Comparison of ENCODE assay signal across 17 cellular contexts in genomic region chr19:21362291-21362690, GRCh38. TPM values are rescaled to one million over a fixed set of nuclear protein-coding genes. Genes with fewer than 3 reads are reported as not detected.
DNase-seq lines count a peak whose midpoint lies in the region; ATAC-seq, FAIRE-seq and TF ChIP-seq lines count a peak whose summit lies in the region.
"Had no signal": no experiment of that assay in that cellular context is flagged by ENCODE, and none has a peak within 500 bp of the region (broad histone marks: within the 10 kb centered on the region; RNA-seq: fewer than 3 reads in every experiment).

No MANE protein-coding gene starts in this region.

- no peaks in the 10 kb centered on the region for H3F3A ChIP-seq in PC-3 (ENCODE audit: low read length, unreplicated experiment)

- H3K27me3 ChIP-seq in HepG2 (ENCODE audit: control insufficient read depth in 1 of 2, insufficient read depth in 2 of 2, low read length in 2 of 2) = no peaks in the 10 kb centered on the region; a peak in 1 of 5 replicates
- no peaks in the 10 kb centered on the region for H3K27me3 ChIP-seq in right lobe of liver
- no peaks in the 10 kb centered on the region for H3K27me3 ChIP-seq in PC-3 (ENCODE audit: low read length)
- no peaks in the 10 kb centered on the region for H3K27me3 ChIP-seq in psoas muscle (ENCODE audit: insufficient read depth in 3 of 3, low read length in 2 of 3)

- DNase-seq in HepG2 (ENCODE audit: low spot score) (no peak), right lobe of liver (no peak), NCI-H2227 treated with DMSO at 0.1 percent for 48 hours (lab: John Stamatoyannopoulos, UW) (no peak), PC-3 (no peak), psoas muscle (no peak)
- DNase-seq: C1 segment of cervical spinal cord, COR-L47, DMS153, NCI-H1436, NCI-H2029 treated with DMSO at 0.1 percent for 48 hours, NCI-H2171 treated with DMSO at 0.1 percent for 48 hours, NCI-H82, Right ventricle myocardium superior had no signal

- H3K9me3 Mint-ChIP-seq in brain (peaks cover 25 to 77% (median 61%) of the 10 kb centered on the region in 5 experiments), nephron (peaks cover 43% of the 10 kb centered on the region)

- H4K20me1 ChIP-seq in HepG2 (ENCODE audit: insufficient read depth, low read length) = no peaks in the 10 kb centered on the region
- no peaks in the 10 kb centered on the region for H4K20me1 ChIP-seq in PC-3 (ENCODE audit: low read length)

- WGBS in HepG2 (ENCODE audit: low lambda C conversion rate) = 59% methylated on average over 3 of the region's 3 CpGs
- WGBS in right lobe of liver (ENCODE audit: insufficient coverage, low coverage, low lambda C conversion rate, missing lambda C conversion rate) = 73% methylated on average over 3 of the region's 3 CpGs
- WGBS in psoas muscle, 3 donors = 94 to 95% (median 95%) methylated on average over 3 of the region's 3 CpGs

- H3K4me2 ChIP-seq in HepG2 (ENCODE audit: low read depth, low read length) (no peak overlapping the region), PC-3 (ENCODE audit: low read length) (no peak overlapping the region)

- ATAC-seq in HepG2 (no peak), right lobe of liver (no peak), PC-3 (no peak), psoas muscle (no peak), GM19324 (IDR thresholded peaks at IDR 0.05; ENCODE audit: low FRiP score, unreplicated experiment) (no peak)

- H3K9me2 ChIP-seq in PC-3 (replicated peaks; ENCODE audit: low read length) = no peaks in the 10 kb centered on the region

- no peak for TF ChIP-seq EP300 in HepG2 (IDR thresholded peaks at IDR 0.05; ENCODE audit: low read depth in 2 of 2, low read length in 2 of 2)
- no peak for TF ChIP-seq EP300 in HepG2 (CRISPR knock-in tag; IDR thresholded peaks at IDR 0.05; ENCODE audit: borderline replicate concordance)

- no peak overlapping the region for H3K4me3 ChIP-seq in HepG2 (replicated peaks in 1 of 3; ENCODE audit: insufficient read depth in 1 of 3, low read depth in 2 of 3, low read length in 3 of 3)
- H3K4me3 ChIP-seq in right lobe of liver = no peak overlapping the region
- no peak overlapping the region for H3K4me3 ChIP-seq in PC-3 (ENCODE audit: low read length)
- H3K4me3 ChIP-seq in psoas muscle = no peak overlapping the region
- H3K4me3 ChIP-seq: SK-N-MC had no signal

- BruUV-seq in HepG2 (replicated peaks; lab: Mats Ljungman, UMichigan) (TSS peak; percentile 34), PC-3 (replicated peaks; lab: Mats Ljungman, UMichigan) (no TSS peak)

- TF ChIP-seq CTCF in HepG2 (CRISPR knock-in tag; IDR thresholded peaks at IDR 0.05) (no peak), right lobe of liver (IDR thresholded peaks at IDR 0.05) (no peak), brain (conservative IDR thresholded peaks at IDR 0.05) (no peak), nephron (IDR thresholded peaks at IDR 0.05; ENCODE audit: unreplicated experiment in 3 of 3) (no peak), PC-3 (conservative IDR thresholded peaks at IDR 0.05; ENCODE audit: low read depth, low read length) (no peak), psoas muscle (IDR thresholded peaks at IDR 0.05) (no peak)

- H3K36me3 Mint-ChIP-seq in brain (peaks cover 85% of the 10 kb centered on the region), nephron (ENCODE audit: low read depth) (peaks cover 88% of the 10 kb centered on the region)

- CTCF ChIA-PET in HepG2 (lab: Yijun Ruan, JAX; ENCODE audit: low intra/inter-chr PET ratio, low total read pairs) (no interaction called here), PC-3 (lab: Charles Lee) (no interaction called here)

- H3K4me3 Mint-ChIP-seq in brain (peak overlapping the region in 3 of 5 experiments; percentile 16 to 52 (median 40)), nephron (peak overlapping the region in 2 of 3 experiments; percentile 47 to 58)

- H3K27ac Mint-ChIP-seq in brain (no peak overlapping the region), nephron (no peak overlapping the region)

- H3K79me2 ChIP-seq in HepG2 (ENCODE audit: insufficient read depth, low read length) (peaks cover 2% of the 10 kb centered on the region), PC-3 (ENCODE audit: low read length) (peaks cover 13% of the 10 kb centered on the region; the same call in 1 of the 2 replicates)

- H3K9me3 ChIP-seq in HepG2 (ENCODE audit: low read length) (0 out of 2 replicates have a peak, but pooled peaks cover 3% of the 10 kb centered on the region), right lobe of liver (no peaks in the 10 kb centered on the region), PC-3 (ENCODE audit: low read length) (peaks cover 19% of the 10 kb centered on the region; the same call in 1 of the 2 replicates), psoas muscle (no peaks in the 10 kb centered on the region)

- no peaks in the 10 kb centered on the region for H3K4me1 ChIP-seq in HepG2 (ENCODE audit: insufficient read depth, low read length)
- H3K4me1 ChIP-seq in right lobe of liver = no peaks in the 10 kb centered on the region
- no peaks in the 10 kb centered on the region for H3K4me1 ChIP-seq in PC-3 (ENCODE audit: insufficient read depth, low read length)
- H3K4me1 ChIP-seq in psoas muscle = no peaks in the 10 kb centered on the region

- POLR2A ChIA-PET in HepG2 (lab: Yijun Ruan, JAX) (no interaction called here), PC-3 (lab: Charles Lee; ENCODE audit: unreplicated experiment) (no interaction called here)

- H3K9ac ChIP-seq in HepG2 (ENCODE audit: insufficient read depth, low read depth, low read length) = no peak overlapping the region
- H3K9ac ChIP-seq in PC-3 (ENCODE audit: low read length) = no peak overlapping the region

- in situ Hi-C loops in HepG2 (cut with HindIII; ENCODE audit: extremely low pct_ligation_motif_present, low pct_unique_long_range_greater_than_20kb) = no loop called here

- H3K36me3 ChIP-seq in HepG2 (replicated peaks in 1 of 2; ENCODE audit: control insufficient read depth in 1 of 2, insufficient read depth in 2 of 2, low read length in 2 of 2) (0 out of 5 replicates have a peak, but pooled peaks cover 0 to 5% of the 10 kb centered on the region in 2 experiments), right lobe of liver (no peaks in the 10 kb centered on the region), PC-3 (ENCODE audit: low read depth, low read length) (peaks cover 46% of the 10 kb centered on the region), psoas muscle (ENCODE audit: insufficient read depth in 1 of 2, low read depth in 1 of 2) (peaks cover 0 to 4% of the 10 kb centered on the region in 2 donors)

- no peak overlapping the region for H2AFZ ChIP-seq in HepG2 (ENCODE audit: low read length)
- no peak overlapping the region for H2AFZ ChIP-seq in PC-3 (ENCODE audit: low read length)

- TF ChIP-seq RAD21 in HepG2 (CRISPR knock-in tag; IDR thresholded peaks at IDR 0.05) = no peak

- intact Hi-C loops in HepG2 (cut with micrococcal nuclease; ENCODE audit: unreplicated experiment) = no loop called here
- intact Hi-C loops in right lobe of liver (cut with DNase I) = no loop called here
- intact Hi-C loops in PC-3 (cut with micrococcal nuclease) = no loop called here
- intact Hi-C loops in psoas muscle (cut with DNase I) = no loop called here

- TF ChIP-seq POLR2A in HepG2 (IDR thresholded peaks at IDR 0.05; ENCODE audit: insufficient read depth in 1 of 2, low read depth in 2 of 2, low read length in 2 of 2) = no peak
- no peak for TF ChIP-seq POLR2A in right lobe of liver (IDR thresholded peaks at IDR 0.05)

- H3K27ac ChIP-seq in HepG2 (ENCODE audit: extremely low read length, insufficient read depth, low read length) = no peak overlapping the region
- H3K27ac ChIP-seq in right lobe of liver = no peak overlapping the region
- H3K27ac ChIP-seq in PC-3 (ENCODE audit: low read length) = no peak overlapping the region
- no peak overlapping the region for H3K27ac ChIP-seq in psoas muscle
- H3K27ac ChIP-seq: SK-N-MC had no signal

- H3K4me1 Mint-ChIP-seq in brain = peaks cover 29% of the 10 kb centered on the region
- no peaks in the 10 kb centered on the region for H3K4me1 Mint-ChIP-seq in nephron

- no peak for FAIRE-seq in HepG2 (lab: Jason Lieb, UNC)

- H3K27me3 Mint-ChIP-seq in brain (peaks cover 12% of the 10 kb centered on the region), nephron (ENCODE audit: low read depth) (no peaks in the 10 kb centered on the region)

RNA-seq across cellular contexts. Expression of gene ZNF738, which starts 3.5 kb away (rescaled TPM):
- total RNA-seq in HepG2 (2016; rRNA removed; fragmentation: Illumina TruSeq; extraction: Trizol) (4.4 and 5.3 TPM in 2 replicates), right lobe of liver (under 1 TPM; 0.18 to 0.81 (median 0.60) TPM), PC-3 (2014; rRNA removed) (6.0 and 8.1 TPM in 2 replicates), psoas muscle (1 to 10 TPM in 1 of 4 donors, under 1 TPM in 3; 0.56 to 1.1 (median 0.69) TPM)
- 1.0 and 1.4 TPM in 2 replicates for total RNA-seq in HepG2 (2016; cell fraction: cytosol; rRNA removed; fragmentation: Illumina TruSeq; extraction: Trizol; ENCODE audit: low read depth)
- 6.1 and 6.5 TPM in 2 replicates for total RNA-seq in HepG2 (2016; cell fraction: insoluble cytoplasmic fraction; rRNA removed; fragmentation: Illumina TruSeq; extraction: Trizol)
- 1.2 and 2.2 TPM in 2 replicates for total RNA-seq in HepG2 (2016; cell fraction: membrane; rRNA removed; fragmentation: Illumina TruSeq; extraction: Trizol)
- total RNA-seq in HepG2 (2016; cell fraction: nucleus; rRNA removed; fragmentation: Illumina TruSeq; extraction: Trizol) = 9.1 and 9.4 TPM in 2 replicates
- polyA plus RNA-seq in HepG2 (2011; rRNA removed) (2.7 and 3.4 TPM in 2 replicates), brain (ENCODE audit: insufficient read depth, low read depth, low replicate concordance) (8.4 TPM), psoas muscle (1 to 10 TPM in 1 of 3 donors, under 1 TPM in 2; 0.48 to 1.7 (median 0.89) TPM)
- 1.6 and 1.8 TPM in 2 replicates for polyA plus RNA-seq in HepG2 (2011; cell fraction: cytosol; rRNA removed)
- polyA plus RNA-seq in HepG2 (2011; cell fraction: nucleus; rRNA removed) = 4.3 and 4.4 TPM in 2 replicates
- 1.5 and 2.2 TPM in 2 replicates for polyA plus RNA-seq in HepG2 (2012)
- 0.43 and 0.91 TPM in 2 replicates for polyA plus RNA-seq in HepG2 (2016; cell fraction: cytosol; fragmentation: Illumina TruSeq; extraction: Trizol; ENCODE audit: low read depth)
- polyA plus RNA-seq in HepG2 (2016; cell fraction: insoluble cytoplasmic fraction; fragmentation: Illumina TruSeq; extraction: Trizol; ENCODE audit: low read depth) = 5.8 and 6.2 TPM in 2 replicates
- 1.5 and 1.7 TPM in 2 replicates for polyA plus RNA-seq in HepG2 (2016; cell fraction: membrane; fragmentation: Illumina TruSeq; extraction: Trizol; ENCODE audit: low read depth)
- 11.7 and 13.6 TPM in 2 replicates for polyA plus RNA-seq in HepG2 (2016; cell fraction: nucleus; fragmentation: Illumina TruSeq; extraction: Trizol; ENCODE audit: insufficient read depth, low read depth)
- polyA minus RNA-seq in HepG2 (2011; rRNA and poly(A)+ RNA removed; ENCODE audit: low replicate concordance) = 1.1 and 1.9 TPM in 2 replicates
- 0.70 and 1.1 TPM in 2 replicates for polyA minus RNA-seq in HepG2 (2011; cell fraction: cytosol; rRNA and poly(A)+ RNA removed)
- polyA minus RNA-seq in HepG2 (2011; cell fraction: nucleus; rRNA and poly(A)+ RNA removed) = 5.5 and 6.3 TPM in 2 replicates

RNA-seq across cellular contexts. Expression of gene ZNF708, which starts 33.1 kb away (rescaled TPM):
- total RNA-seq in HepG2 (2016; rRNA removed; fragmentation: Illumina TruSeq; extraction: Trizol) = 5.2 and 6.9 TPM in 2 replicates
- total RNA-seq in HepG2 (2016; cell fraction: cytosol; rRNA removed; fragmentation: Illumina TruSeq; extraction: Trizol; ENCODE audit: low read depth) = 1.2 and 1.3 TPM in 2 replicates
- total RNA-seq in HepG2 (2016; cell fraction: insoluble cytoplasmic fraction; rRNA removed; fragmentation: Illumina TruSeq; extraction: Trizol) = 5.0 and 7.1 TPM in 2 replicates
- 1.8 and 3.4 TPM in 2 replicates for total RNA-seq in HepG2 (2016; cell fraction: membrane; rRNA removed; fragmentation: Illumina TruSeq; extraction: Trizol)
- 12.9 and 14.9 TPM in 2 replicates for total RNA-seq in HepG2 (2016; cell fraction: nucleus; rRNA removed; fragmentation: Illumina TruSeq; extraction: Trizol)
- 1.8 and 2.7 TPM in 2 replicates for polyA plus RNA-seq in HepG2 (2011; rRNA removed)
- polyA plus RNA-seq in HepG2 (2011; cell fraction: cytosol; rRNA removed) = 0.36 and 1.00 TPM in 2 replicates
- 2.6 and 3.6 TPM in 2 replicates for polyA plus RNA-seq in HepG2 (2011; cell fraction: nucleus; rRNA removed)
- 3.2 TPM in 2 replicates for polyA plus RNA-seq in HepG2 (2012)
- 0.23 and 0.34 TPM in 2 replicates for polyA plus RNA-seq in HepG2 (2016; cell fraction: cytosol; fragmentation: Illumina TruSeq; extraction: Trizol; ENCODE audit: low read depth)
- 5.0 and 5.7 TPM in 2 replicates for polyA plus RNA-seq in HepG2 (2016; cell fraction: insoluble cytoplasmic fraction; fragmentation: Illumina TruSeq; extraction: Trizol; ENCODE audit: low read depth)
- polyA plus RNA-seq in HepG2 (2016; cell fraction: membrane; fragmentation: Illumina TruSeq; extraction: Trizol; ENCODE audit: low read depth) = 0.62 and 0.77 TPM in 2 replicates
- polyA plus RNA-seq in HepG2 (2016; cell fraction: nucleus; fragmentation: Illumina TruSeq; extraction: Trizol; ENCODE audit: insufficient read depth, low read depth) = 12.2 and 16.1 TPM in 2 replicates
- polyA minus RNA-seq in HepG2 (2011; rRNA and poly(A)+ RNA removed; ENCODE audit: low replicate concordance) = 2.1 and 4.1 TPM in 2 replicates
- 2.3 and 3.5 TPM in 2 replicates for polyA minus RNA-seq in HepG2 (2011; cell fraction: cytosol; rRNA and poly(A)+ RNA removed)
- polyA minus RNA-seq in HepG2 (2011; cell fraction: nucleus; rRNA and poly(A)+ RNA removed) = 13.9 and 22.6 TPM in 2 replicates
- 1 to 10 TPM; 2.1 to 4.2 (median 3.2) TPM for total RNA-seq in right lobe of liver
- 4.5 TPM for polyA plus RNA-seq in brain (ENCODE audit: insufficient read depth, low read depth, low replicate concordance)
- total RNA-seq in PC-3 (2014; rRNA removed) = 4.2 and 7.3 TPM in 2 replicates
- 1 to 10 TPM; 3.2 to 4.9 (median 4.3) TPM for total RNA-seq in psoas muscle
- polyA plus RNA-seq in psoas muscle = 1 to 10 TPM; 1.1 to 4.0 (median 1.9) TPM

RNA-seq across cellular contexts. Expression of gene ZNF493, which starts 34.6 kb away (rescaled TPM):
- 4.1 and 9.0 TPM in 2 replicates for total RNA-seq in HepG2 (2016; rRNA removed; fragmentation: Illumina TruSeq; extraction: Trizol)
- total RNA-seq in HepG2 (2016; cell fraction: cytosol; rRNA removed; fragmentation: Illumina TruSeq; extraction: Trizol; ENCODE audit: low read depth) = 0.91 and 1.6 TPM in 2 replicates
- total RNA-seq in HepG2 (2016; cell fraction: insoluble cytoplasmic fraction; rRNA removed; fragmentation: Illumina TruSeq; extraction: Trizol) = 4.4 and 8.7 TPM in 2 replicates
- 1.3 and 1.7 TPM in 2 replicates for total RNA-seq in HepG2 (2016; cell fraction: membrane; rRNA removed; fragmentation: Illumina TruSeq; extraction: Trizol)
- 34.3 and 38.7 TPM in 2 replicates for total RNA-seq in HepG2 (2016; cell fraction: nucleus; rRNA removed; fragmentation: Illumina TruSeq; extraction: Trizol)
- polyA plus RNA-seq in HepG2 (2011; rRNA removed) = 6.0 and 6.8 TPM in 2 replicates
- polyA plus RNA-seq in HepG2 (2011; cell fraction: cytosol; rRNA removed) = 1.9 and 2.3 TPM in 2 replicates
- polyA plus RNA-seq in HepG2 (2011; cell fraction: nucleus; rRNA removed) = 14.3 and 20.8 TPM in 2 replicates
- polyA plus RNA-seq in HepG2 (2012) = 3.3 and 4.7 TPM in 2 replicates
- 0.14 and 0.25 TPM in 2 replicates for polyA plus RNA-seq in HepG2 (2016; cell fraction: cytosol; fragmentation: Illumina TruSeq; extraction: Trizol; ENCODE audit: low read depth)
- polyA plus RNA-seq in HepG2 (2016; cell fraction: insoluble cytoplasmic fraction; fragmentation: Illumina TruSeq; extraction: Trizol; ENCODE audit: low read depth) = 2.8 and 3.1 TPM in 2 replicates
- 0.50 and 0.56 TPM in 2 replicates for polyA plus RNA-seq in HepG2 (2016; cell fraction: membrane; fragmentation: Illumina TruSeq; extraction: Trizol; ENCODE audit: low read depth)
- polyA plus RNA-seq in HepG2 (2016; cell fraction: nucleus; fragmentation: Illumina TruSeq; extraction: Trizol; ENCODE audit: insufficient read depth, low read depth) = 20.7 and 23.4 TPM in 2 replicates
- polyA minus RNA-seq in HepG2 (2011; rRNA and poly(A)+ RNA removed; ENCODE audit: low replicate concordance) = 19.5 TPM in 1 of 2 replicates, not detected in the other
- polyA minus RNA-seq in HepG2 (2011; cell fraction: cytosol; rRNA and poly(A)+ RNA removed) = 3.1 and 3.6 TPM in 2 replicates
- polyA minus RNA-seq in HepG2 (2011; cell fraction: nucleus; rRNA and poly(A)+ RNA removed) = 126 and 140 TPM in 2 replicates
- total RNA-seq in right lobe of liver = 1 to 10 TPM; 5.9 to 9.3 (median 6.8) TPM
- 1.8 TPM for polyA plus RNA-seq in brain (ENCODE audit: insufficient read depth, low read depth, low replicate concordance)
- total RNA-seq in PC-3 (2014; rRNA removed) = 1.3 and 3.6 TPM in 2 replicates
- 10 to 100 TPM in 1 of 4 donors, 1 to 10 TPM in 3; 4.1 to 11.2 (median 5.5) TPM for total RNA-seq in psoas muscle
- polyA plus RNA-seq in psoas muscle = 1 to 10 TPM; 1.1 to 3.8 (median 1.7) TPM
